ENCODE assay signal across 22 cellular contexts in genomic region chr14:59283380-59283779, GRCh38.
DNase-seq lines count a peak whose midpoint lies in the region; ATAC-seq, FAIRE-seq and TF ChIP-seq lines count a peak whose summit lies in the region.
"Had no signal": no experiment of that assay in that cellular context is flagged by ENCODE, and none has a peak within 500 bp of the region (broad histone marks: within the 10 kb centered on the region; RNA-seq: fewer than 3 reads in every experiment).

No MANE protein-coding gene starts in this region.

- DNase-seq in Calu3 (peak; percentile 31), NCI-H2029 (lab: John Stamatoyannopoulos, UW) (peak; percentile 77), cardiac fibroblast (ENCODE audit: low read depth in 2 of 2) (peak; percentile 36 to 83), HepG2 (ENCODE audit: low spot score) (peak; percentile 81), trophoblast cell (no peak), OCI-M2 (lab: John Stamatoyannopoulos, UW; ENCODE audit: unreplicated experiment) (no peak)
- DNase-seq: activated CD4-positive, alpha-beta T cell treated with anti-CD3 and anti-CD28 coated beads for 36 hours; activated CD8-positive, alpha-beta memory T cell treated with anti-CD3 and anti-CD28 coated beads, Interleukin-2, amount 50 U/mL, for 48 hours; DMS153; islet precursor cell; NCI-H1930; NK-92 treated with Interleukin-12 subunit alpha and Interleukin-12 subunit beta, amount 100 ng/mL, for 24 hours; occipital lobe; SIG-M5; small intestine; stimulated activated naive CD8-positive, alpha-beta T cell treated with anti-CD3 and anti-CD28 coated beads, Interleukin-15, Interleukin-2, amounts not matched to agents 100 U/mL and 50 U/mL, for 24 hours had no signal

- no peak overlapping the region for H2BK12ac ChIP-seq in trophoblast cell (ENCODE audit: low read length)

- H3K36me3 ChIP-seq in HepG2 (replicated peaks in 1 of 2; ENCODE audit: control insufficient read depth in 1 of 2, insufficient read depth in 2 of 2, low read length in 2 of 2) (no peaks in the 10 kb centered on the region), trophoblast cell (ENCODE audit: control insufficient read depth in 1 of 2, insufficient read depth in 2 of 2, low read length in 2 of 2) (no peaks in the 10 kb centered on the region)

- H3K23ac ChIP-seq in trophoblast cell (ENCODE audit: low read length) = no peak overlapping the region

- H3K4ac ChIP-seq in trophoblast cell (ENCODE audit: low read depth, low read length) = no peak overlapping the region

- no peak overlapping the region for H3K14ac ChIP-seq in trophoblast cell (ENCODE audit: low read length)

- H2BK120ac ChIP-seq in trophoblast cell (ENCODE audit: insufficient read depth, low read length, poor library complexity) = no peak overlapping the region

- H2BK5ac ChIP-seq in trophoblast cell (ENCODE audit: low read depth, low read length, poor library complexity) = no peak overlapping the region

- TF ChIP-seq RAD21 in HepG2 (CRISPR knock-in tag; IDR thresholded peaks at IDR 0.05) = no peak

- no peak for TF ChIP-seq POLR2A in HepG2 (IDR thresholded peaks at IDR 0.05; ENCODE audit: insufficient read depth in 1 of 2, low read depth in 2 of 2, low read length in 2 of 2)

- FAIRE-seq in HepG2 (lab: Jason Lieb, UNC) = peak; percentile 54
- FAIRE-seq: small intestine, urothelium cell line had no signal

- in situ Hi-C loops in HepG2 (cut with HindIII; ENCODE audit: extremely low pct_ligation_motif_present, low pct_unique_long_range_greater_than_20kb) = no loop called here

- H3K27ac Mint-ChIP-seq in Calu3 (ENCODE audit: unreplicated experiment) = peak overlapping the region; percentile 99
- H3K27ac Mint-ChIP-seq: activated CD4-positive, alpha-beta T cell treated with anti-CD3 and anti-CD28 coated beads for 36 hours; activated naive CD8-positive, alpha-beta T cell; T-helper 2 cell treated with Interferon-gamma antibody and Interleukin-4, amounts not matched to agents 5 μg/mL and 100 μg/mL, for 36 hours had no signal

- no peak overlapping the region for H4K12ac ChIP-seq in trophoblast cell (ENCODE audit: low read depth, low read length)

- no peaks in the 10 kb centered on the region for H4K20me1 ChIP-seq in HepG2 (ENCODE audit: insufficient read depth, low read length)

- H3K4me1 ChIP-seq in HepG2 (ENCODE audit: insufficient read depth, low read length) (peaks cover 39% of the 10 kb centered on the region), trophoblast cell (ENCODE audit: control insufficient read depth in 1 of 2, insufficient read depth in 2 of 2, low read length in 2 of 2) (peaks cover 2 to 4% of the 10 kb centered on the region in 2 experiments)

- CTCF ChIA-PET in Calu3 (lab: Charles Lee) (interaction anchor here (0.6 kb wide), 1 partner anchor 24 kb away, joined by 3 read pairs; no protein-coding TSS in a partner anchor), HepG2 (lab: Yijun Ruan, JAX; ENCODE audit: low intra/inter-chr PET ratio, low total read pairs) (no interaction called here)

- H3K9ac ChIP-seq in HepG2 (ENCODE audit: insufficient read depth, low read depth, low read length) (no peak overlapping the region), trophoblast cell (ENCODE audit: low read length) (no peak overlapping the region)

- TF ChIP-seq CTCF in Calu3 (IDR thresholded peaks at IDR 0.05; ENCODE audit: unreplicated experiment) (no peak), cardiac fibroblast (IDR thresholded peaks at IDR 0.05; ENCODE audit: low read depth, low read length) (no peak), HepG2 (CRISPR knock-in tag; IDR thresholded peaks at IDR 0.05) (no peak)

- H3K4me1 Mint-ChIP-seq in Calu3 (ENCODE audit: low read depth, unreplicated experiment) = peaks cover 55% of the 10 kb centered on the region
- H3K4me1 Mint-ChIP-seq: activated CD4-positive, alpha-beta T cell treated with anti-CD3 and anti-CD28 coated beads for 36 hours had no signal

- POLR2A ChIA-PET in HepG2 (lab: Yijun Ruan, JAX) = interaction anchor here (0.7 to 1.1 kb wide), 3 partner anchors 20 to 201 kb away, joined by 3 to 4 read pairs (median 3); partner anchors contain the start of genes JKAMP and L3HYPDH

- no peak overlapping the region for H3K27ac ChIP-seq in HepG2 (ENCODE audit: extremely low read length, insufficient read depth, low read length)
- no peak overlapping the region for H3K27ac ChIP-seq in trophoblast cell (ENCODE audit: low read depth, low read length)

- TF ChIP-seq EP300 in HepG2 (IDR thresholded peaks at IDR 0.05; ENCODE audit: low read depth in 2 of 2, low read length in 2 of 2) = peak; percentile 79 to 81
- peak; percentile 56; the same call in 1 of the 2 replicates for TF ChIP-seq EP300 in HepG2 (CRISPR knock-in tag; IDR thresholded peaks at IDR 0.05; ENCODE audit: borderline replicate concordance)

- intact Hi-C loops in Calu3 (cut with micrococcal nuclease; ENCODE audit: unreplicated experiment) = loop anchor here (2.0 kb wide), 2 partner anchors 23 to 77 kb away; no protein-coding TSS in a partner anchor
- intact Hi-C loops in HepG2 (cut with micrococcal nuclease; ENCODE audit: unreplicated experiment) = loop anchor here (1.0 to 2.0 kb wide), 2 partner anchors 13 to 46 kb away; no protein-coding TSS in a partner anchor

- H2AK5ac ChIP-seq in trophoblast cell (ENCODE audit: low read length) = no peak overlapping the region

- no peak overlapping the region for H2AFZ ChIP-seq in HepG2 (ENCODE audit: low read length)
- no peak overlapping the region for H2AFZ ChIP-seq in trophoblast cell (ENCODE audit: insufficient read depth, low read length, poor library complexity)

- no peaks in the 10 kb centered on the region for H3K79me1 ChIP-seq in trophoblast cell (ENCODE audit: low read length)

- ATAC-seq in HepG2 (peak; percentile 92), GM21528 (IDR thresholded peaks at IDR 0.05; ENCODE audit: low FRiP score, unreplicated experiment) (no peak), GM21360 (IDR thresholded peaks at IDR 0.05; ENCODE audit: unreplicated experiment) (no peak)
- ATAC-seq: activated CD4-positive, alpha-beta T cell treated with anti-CD3 and anti-CD28 coated beads for 36 hours; HCT116; stimulated activated naive CD8-positive, alpha-beta T cell treated with anti-CD3 and anti-CD28 coated beads, Interleukin-15, Interleukin-2, amounts not matched to agents 100 U/mL and 50 U/mL, for 24 hours had no signal

- H3K27me3 Mint-ChIP-seq in Calu3 (ENCODE audit: unreplicated experiment) = no peaks in the 10 kb centered on the region
- H3K27me3 Mint-ChIP-seq: activated CD4-positive, alpha-beta T cell treated with anti-CD3 and anti-CD28 coated beads for 36 hours; activated naive CD8-positive, alpha-beta T cell had no signal

- H4K8ac ChIP-seq in trophoblast cell (ENCODE audit: low read depth, low read length) = no peak overlapping the region

- H3K36me3 Mint-ChIP-seq in Calu3 (ENCODE audit: insufficient read depth, unreplicated experiment) = peaks cover 7% of the 10 kb centered on the region

- peak overlapping the region; percentile 37 for H3K4me3 Mint-ChIP-seq in Calu3 (ENCODE audit: low read depth, unreplicated experiment)
- H3K4me3 Mint-ChIP-seq: activated CD4-positive, alpha-beta T cell treated with anti-CD3 and anti-CD28 coated beads for 36 hours; activated naive CD8-positive, alpha-beta T cell; T-helper 2 cell treated with Interferon-gamma antibody and Interleukin-4, amounts not matched to agents 5 μg/mL and 100 μg/mL, for 36 hours had no signal

- BruUV-seq in Calu3 (replicated peaks; lab: Mats Ljungman, UMichigan) (no TSS peak), HepG2 (replicated peaks; lab: Mats Ljungman, UMichigan) (no TSS peak)

- H3K4me2 ChIP-seq in HepG2 (ENCODE audit: low read depth, low read length) = no peak overlapping the region
- no peak overlapping the region for H3K4me2 ChIP-seq in trophoblast cell (ENCODE audit: low read length)

- H3K4me3 ChIP-seq in cardiac fibroblast (replicated peaks in 1 of 2; ENCODE audit: low read depth in 2 of 2, low read length in 2 of 2) = no peak overlapping the region
- no peak overlapping the region for H3K4me3 ChIP-seq in HepG2 (replicated peaks in 1 of 3; ENCODE audit: insufficient read depth in 1 of 3, low read depth in 2 of 3, low read length in 3 of 3)
- no peak overlapping the region for H3K4me3 ChIP-seq in trophoblast cell (ENCODE audit: low read depth, low read length)

- H3K9me3 ChIP-seq in HepG2 (ENCODE audit: low read length) (peaks cover 11% of the 10 kb centered on the region; the same call in 1 of the 2 replicates), trophoblast cell (ENCODE audit: insufficient read depth, low read depth, low read length) (no peaks in the 10 kb centered on the region)

- H3K18ac ChIP-seq in trophoblast cell (ENCODE audit: low read length) = no peak overlapping the region

- H4K91ac ChIP-seq in trophoblast cell (ENCODE audit: low read depth, low read length) = no peak overlapping the region

- H3K79me2 ChIP-seq in HepG2 (ENCODE audit: insufficient read depth, low read length) = no peaks in the 10 kb centered on the region
- no peaks in the 10 kb centered on the region for H3K79me2 ChIP-seq in trophoblast cell (ENCODE audit: control insufficient read depth, insufficient read depth, low read length, poor library complexity)

- H3K27me3 ChIP-seq in HepG2 (ENCODE audit: control insufficient read depth in 1 of 2, insufficient read depth in 2 of 2, low read length in 2 of 2) (no peaks in the 10 kb centered on the region), trophoblast cell (ENCODE audit: insufficient read depth, low read length) (no peaks in the 10 kb centered on the region)

- H3K9me3 Mint-ChIP-seq in Calu3 (ENCODE audit: low read depth, unreplicated experiment) = peaks cover 3% of the 10 kb centered on the region

TF ChIP-seq in HepG2, 621 proteins besides CTCF, POLR2A, EP300 and RAD21 (continues in another document):
- TF ChIP-seq MIER3 (CRISPR knock-in tag; IDR thresholded peaks at IDR 0.05; ENCODE audit: borderline replicate concordance) = peak; percentile 80; the same call in 1 of the 2 replicates
- peak; percentile 64 for TF ChIP-seq NR2F6 (IDR thresholded peaks at IDR 0.05)
- TF ChIP-seq NR2F6 (CRISPR knock-in tag; IDR thresholded peaks at IDR 0.05) = peak; percentile 41; the same call in 1 of the 2 replicates
- peak; percentile 72 for TF ChIP-seq ELF3 (CRISPR knock-in tag; IDR thresholded peaks at IDR 0.05)
- TF ChIP-seq, protein P1, sequence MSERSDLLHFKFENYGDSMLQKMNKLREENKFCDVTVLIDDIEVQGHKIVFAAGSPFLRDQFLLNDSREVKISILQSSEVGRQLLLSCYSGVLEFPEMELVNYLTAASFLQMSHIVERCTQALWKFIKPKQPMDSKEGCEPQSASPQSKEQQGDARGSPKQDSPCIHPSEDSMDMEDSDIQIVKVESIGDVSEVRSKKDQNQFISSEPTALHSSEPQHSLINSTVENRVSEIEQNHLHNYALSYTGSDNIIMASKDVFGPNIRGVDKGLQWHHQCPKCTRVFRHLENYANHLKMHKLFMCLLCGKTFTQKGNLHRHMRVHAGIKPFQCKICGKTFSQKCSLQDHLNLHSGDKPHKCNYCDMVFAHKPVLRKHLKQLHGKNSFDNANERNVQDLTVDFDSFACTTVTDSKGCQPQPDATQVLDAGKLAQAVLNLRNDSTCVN (CRISPR knock-in tag; IDR thresholded peaks at IDR 0.05; ENCODE audit: borderline replicate concordance) = no peak
- no peak for TF ChIP-seq SNAI1 (CRISPR knock-in tag; IDR thresholded peaks at IDR 0.05; ENCODE audit: borderline replicate concordance)
- TF ChIP-seq MAFF (IDR thresholded peaks at IDR 0.05; ENCODE audit: low read depth, low read length) = no peak
- no peak for TF ChIP-seq ARNT (IDR thresholded peaks at IDR 0.05)

Comparison
In these comparisons a context has a peak if more than half of its experiments do, and no peak if none do; other contexts are left out.
1. DNase-seq: peak in Calu3 (single experiment), NCI-H2029 (single experiment), cardiac fibroblast (2 of 2) and HepG2 (single experiment); none in trophoblast cell (0 of 2) and OCI-M2 (single experiment).